16 cellular contexts compared by ENCODE assay signal in the genomic region with DNA sequence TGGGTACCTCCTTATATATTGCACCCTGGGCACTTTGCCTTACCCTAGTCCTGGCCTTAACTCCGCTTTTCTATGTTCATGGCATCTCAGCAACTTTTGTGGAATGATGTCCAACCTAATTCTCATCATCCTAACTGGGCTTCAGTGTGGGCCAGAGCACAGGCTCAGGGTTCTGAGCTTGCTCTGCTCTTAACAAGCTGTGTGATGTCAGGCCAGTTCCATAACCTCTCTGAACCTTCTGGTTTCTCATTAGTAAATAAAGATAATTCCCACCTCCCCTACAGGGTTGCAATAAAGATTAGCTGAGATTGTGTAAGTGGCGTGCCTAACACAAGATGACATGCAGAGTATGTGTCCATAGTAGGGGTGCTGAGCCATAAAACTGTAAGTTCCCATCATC. TPM values are rescaled to one million over a fixed set of nuclear protein-coding genes. Genes with fewer than 3 reads are reported as not detected.
DNase-seq lines count a peak whose midpoint lies in the region; ATAC-seq, FAIRE-seq and TF ChIP-seq lines count a peak whose summit lies in the region.
"Had no signal": no experiment of that assay in that cellular context is flagged by ENCODE, and none has a peak within 500 bp of the region (broad histone marks: within the 10 kb centered on the region; RNA-seq: fewer than 3 reads in every experiment).

No MANE protein-coding gene starts in this region.

- peak overlapping the region; percentile 78 for H3K27ac Mint-ChIP-seq in activated CD8-positive, alpha-beta memory T cell treated with anti-CD3 and anti-CD28 coated beads, Interleukin-2, amount 10 ng/mL, durations not matched to agents 7 days and 5 days
- H3K27ac Mint-ChIP-seq: stimulated activated naive CD8-positive, alpha-beta T cell treated with anti-CD3 and anti-CD28 coated beads, Interleukin-15, amount 100 ng/mL, for 72 hours had no signal

- no peaks in the 10 kb centered on the region for H3K9me3 Mint-ChIP-seq in activated CD8-positive, alpha-beta memory T cell treated with anti-CD3 and anti-CD28 coated beads, Interleukin-2, amount 10 ng/mL, durations not matched to agents 7 days and 5 days (ENCODE audit: low read depth)
- H3K9me3 Mint-ChIP-seq: stimulated activated naive CD8-positive, alpha-beta T cell treated with anti-CD3 and anti-CD28 coated beads, Interleukin-15, amount 100 ng/mL, for 72 hours had no signal

- TF ChIP-seq POLR2A in GM12878 (IDR thresholded peaks at IDR 0.05; ENCODE audit: low read depth, low read length) = no peak

- peaks cover 10% of the 10 kb centered on the region for H3F3A ChIP-seq in Loucy (ENCODE audit: low read depth)

- H3K9ac ChIP-seq in Loucy (ENCODE audit: low read depth, low read length, poor library complexity, severe bottlenecking) (peak overlapping the region; percentile 72), GM12878 (ENCODE audit: control insufficient read depth, insufficient read depth, low read length) (no peak overlapping the region)

- H3K79me2 ChIP-seq in Loucy (ENCODE audit: insufficient read depth, low read length) = no peaks in the 10 kb centered on the region
- H3K79me2 ChIP-seq in GM12878 (ENCODE audit: control insufficient read depth, insufficient read depth, low read length) = no peaks in the 10 kb centered on the region

- no peak for DNase-seq in activated CD8-positive, alpha-beta memory T cell treated with anti-CD3 and anti-CD28 coated beads, Interleukin-2, amount 10 ng/mL, durations not matched to agents 7 days and 5 days
- DNase-seq in activated CD8-positive, alpha-beta memory T cell treated with anti-CD3 and anti-CD28 coated beads, Interleukin-2, amount 50 U/mL, for 48 hours = no peak
- DNase-seq in GM12878 (ENCODE audit: low read depth, low spot score) (no peak), EL (no peak), midbrain (lab: John Stamatoyannopoulos, UW) (no peak)
- DNase-seq: foreskin keratinocyte; mesendoderm; NCI-H1436 treated with DMSO at 0.1 percent for 48 hours; NCI-H345; PC-9; stimulated activated naive CD8-positive, alpha-beta T cell treated with anti-CD3 and anti-CD28 coated beads, Interleukin-15, amount 100 ng/mL, for 72 hours had no signal

- no peak for TF ChIP-seq EP300 in GM12878 (IDR thresholded peaks at IDR 0.05; ENCODE audit: borderline replicate concordance in 1 of 2, control insufficient read depth in 1 of 2, low read depth in 2 of 2, low read length in 2 of 2)

- H3K27me3 ChIP-seq in Loucy (ENCODE audit: insufficient read depth, low read length, poor library complexity, severe bottlenecking) = no peaks in the 10 kb centered on the region
- no peaks in the 10 kb centered on the region for H3K27me3 ChIP-seq in GM12878 (replicated peaks in 1 of 2; ENCODE audit: control insufficient read depth in 2 of 2, insufficient read depth in 2 of 2, low read length in 1 of 2)
- no peaks in the 10 kb centered on the region for H3K27me3 ChIP-seq in neutrophil
- H3K27me3 ChIP-seq: breast epithelium, foreskin keratinocyte had no signal

- H3K4me3 ChIP-seq in Loucy (ENCODE audit: low read length, poor library complexity, severe bottlenecking) = peak overlapping the region; percentile 68
- no peak overlapping the region for H3K4me3 ChIP-seq in GM12878
- peak overlapping the region; percentile 53 to 57 for H3K4me3 ChIP-seq in neutrophil (ENCODE audit: low read depth in 1 of 2, low read length in 1 of 2)
- H3K4me3 ChIP-seq: breast epithelium, PC-9 had no signal

- TF ChIP-seq RAD21 in GM12878 (IDR thresholded peaks at IDR 0.05; ENCODE audit: insufficient read depth, low read depth, low read length) = no peak

- POLR2A ChIA-PET in GM12878 (lab: Charles Lee) = no interaction called here

- H2AFZ ChIP-seq in Loucy (ENCODE audit: low read length) (no peak overlapping the region), GM12878 (ENCODE audit: control insufficient read depth, low read depth, low read length) (no peak overlapping the region)
- H2AFZ ChIP-seq: PC-9 had no signal

- H3K4me1 Mint-ChIP-seq in activated CD8-positive, alpha-beta memory T cell treated with anti-CD3 and anti-CD28 coated beads, Interleukin-2, amount 10 ng/mL, durations not matched to agents 7 days and 5 days = peaks cover 82% of the 10 kb centered on the region

- no TSS peak for BruUV-seq in GM12878 (replicated peaks; lab: Mats Ljungman, UMichigan)

- H3K4me2 ChIP-seq in Loucy (ENCODE audit: low read depth, low read length, poor library complexity, severe bottlenecking) (peak overlapping the region; percentile 89), GM12878 (ENCODE audit: control insufficient read depth, insufficient read depth) (peak overlapping the region; percentile 35)
- H3K4me2 ChIP-seq: PC-9 had no signal

- no peaks in the 10 kb centered on the region for H3K9me3 ChIP-seq in Loucy (ENCODE audit: insufficient read depth, low read depth, low read length)
- H3K9me3 ChIP-seq in GM12878 (replicated peaks; ENCODE audit: control insufficient read depth, insufficient read depth, low read length) = no peaks in the 10 kb centered on the region
- H3K9me3 ChIP-seq in neutrophil = no peaks in the 10 kb centered on the region
- H3K9me3 ChIP-seq: breast epithelium had no signal

- TF ChIP-seq CTCF in Loucy (conservative IDR thresholded peaks at IDR 0.05; ENCODE audit: low read length) (no peak), GM12878 (IDR thresholded peaks at IDR 0.05 in 2 of 3, conservative IDR thresholded peaks at IDR 0.05 in 1 of 3; ENCODE audit: control insufficient read depth in 2 of 3, extremely low read depth in 1 of 3, insufficient read depth in 1 of 3, low read depth in 3 of 3, low read length in 3 of 3) (no peak), neutrophil (IDR thresholded peaks at IDR 0.05) (no peak)

- peaks cover 32% of the 10 kb centered on the region for H3K36me3 Mint-ChIP-seq in activated CD8-positive, alpha-beta memory T cell treated with anti-CD3 and anti-CD28 coated beads, Interleukin-2, amount 10 ng/mL, durations not matched to agents 7 days and 5 days

- intact Hi-C loops in GM12878 (cut with micrococcal nuclease; ENCODE audit: unreplicated experiment) = no loop called here

- peak overlapping the region; percentile 56 for H3K4me3 Mint-ChIP-seq in activated CD8-positive, alpha-beta memory T cell treated with anti-CD3 and anti-CD28 coated beads, Interleukin-2, amount 10 ng/mL, durations not matched to agents 7 days and 5 days

- RAD21 ChIA-PET in GM12878 (lab: Charles Lee; ENCODE audit: unreplicated experiment) = interaction anchor here (0.7 to 3.7 kb wide), 4 partner anchors 14 to 68 kb away, joined by 3 to 16 read pairs (median 3); no protein-coding TSS in a partner anchor

- peak; percentile 1 for ATAC-seq in activated CD8-positive, alpha-beta memory T cell treated with anti-CD3 and anti-CD28 coated beads, Interleukin-2, amount 10 ng/mL, durations not matched to agents 7 days and 5 days
- ATAC-seq in GM12878 (no peak; the same call in 2 of the 3 replicates), HG03139 (IDR thresholded peaks at IDR 0.05; ENCODE audit: unreplicated experiment) (no peak)
- ATAC-seq: foreskin keratinocyte had no signal

- no peak for FAIRE-seq in GM12878 (lab: Jason Lieb, UNC)
- FAIRE-seq: D721Med had no signal

- H3K4me1 ChIP-seq in Loucy (ENCODE audit: insufficient read depth, low read length, poor library complexity, severe bottlenecking) (peaks cover 84% of the 10 kb centered on the region), GM12878 (ENCODE audit: control insufficient read depth, insufficient read depth, low read length) (peaks cover 3% of the 10 kb centered on the region; the same call in 1 of the 2 replicates), neutrophil (ENCODE audit: control insufficient read depth in 1 of 2, insufficient read depth in 1 of 2, low read depth in 1 of 2, low read length in 1 of 2) (peaks cover 25 to 42% of the 10 kb centered on the region in 2 experiments)
- H3K4me1 ChIP-seq: breast epithelium had no signal

- CTCF ChIA-PET in activated CD8-positive, alpha-beta memory T cell treated with anti-CD3 and anti-CD28 coated beads, Interleukin-2, amount 10 ng/mL, durations not matched to agents 7 days and 5 days (lab: Charles Lee) = interaction anchor here (0.9 kb wide), 1 partner anchor 101 kb away, joined by 4 read pairs; no protein-coding TSS in a partner anchor
- CTCF ChIA-PET in GM12878 (lab: Yijun Ruan, JAX) = interaction anchor here (1.0 kb wide), 1 partner anchor 14 kb away, joined by 4 read pairs; no protein-coding TSS in a partner anchor

- no peaks in the 10 kb centered on the region for H4K20me1 ChIP-seq in Loucy (ENCODE audit: insufficient read depth, low read length, poor library complexity, severe bottlenecking)
- H4K20me1 ChIP-seq in GM12878 (ENCODE audit: control insufficient read depth, insufficient read depth) = no peaks in the 10 kb centered on the region

- no peaks in the 10 kb centered on the region for H3K36me3 ChIP-seq in Loucy (ENCODE audit: insufficient read depth, low read length)
- no peaks in the 10 kb centered on the region for H3K36me3 ChIP-seq in GM12878 (ENCODE audit: control insufficient read depth in 2 of 2, insufficient read depth in 2 of 2, low read length in 1 of 2)
- H3K36me3 ChIP-seq in neutrophil = no peaks in the 10 kb centered on the region
- H3K36me3 ChIP-seq: breast epithelium had no signal

- 0% methylated on average over 2 of the region's 2 CpGs for WGBS in GM12878 (ENCODE audit: insufficient coverage, insufficient replicate concordance, low lambda C conversion rate, missing lambda C conversion rate)

- H3K9me2 ChIP-seq in Loucy (replicated peaks; ENCODE audit: low read depth, low read length) = no peaks in the 10 kb centered on the region

- H3K27ac ChIP-seq in GM12878 (ENCODE audit: control insufficient read depth, insufficient read depth) = no peak overlapping the region
- peak overlapping the region; percentile 93 for H3K27ac ChIP-seq in neutrophil
- H3K27ac ChIP-seq: breast epithelium, foreskin keratinocyte, PC-9 had no signal

- SMC1A ChIA-PET in GM12878 (lab: Charles Lee; ENCODE audit: uncharacterized antibody, unreplicated experiment) = interaction anchor here (1.8 to 2.7 kb wide), 2 partner anchors 9 to 67 kb away, joined by 7 to 16 read pairs; no protein-coding TSS in a partner anchor

- H3K27me3 Mint-ChIP-seq in activated CD8-positive, alpha-beta memory T cell treated with anti-CD3 and anti-CD28 coated beads, Interleukin-2, amount 10 ng/mL, durations not matched to agents 7 days and 5 days = peaks cover 7% of the 10 kb centered on the region

- in situ Hi-C loops in GM12878 (cut with MboI) = no loop called here

RNA-seq across cellular contexts. Expression of gene CDCP1, which starts 36.4 kb away (rescaled TPM):
- 1 to 10 TPM; 5.3 to 7.0 TPM for total RNA-seq in activated CD8-positive, alpha-beta memory T cell treated with anti-CD3 and anti-CD28 coated beads, Interleukin-2, amount 10 ng/mL, durations not matched to agents 7 days and 5 days
- 0.86 and 1.5 TPM in 2 replicates for total RNA-seq in GM12878 (2013; cell fraction: nucleolus; rRNA removed)
- total RNA-seq in GM12878 (2014; rRNA removed) (0.65 and 1.0 TPM in 2 replicates), GM12878 (2014; rRNA removed; fragmentation: Illumina TruSeq; extraction: Trizol) (0.46 and 0.58 TPM in 2 replicates), GM12878 (2021) (1.5 and 1.7 TPM in 2 replicates)
- polyA plus RNA-seq in GM12878 (2011; ENCODE audit: low read depth) = 0.20 TPM
- polyA plus RNA-seq in GM12878 (2011; rRNA removed) (1.2 and 2.2 TPM in 2 replicates), GM12878 (2014; fragmentation: Illumina TruSeq; extraction: Trizol) (0.51 and 1.1 TPM in 2 replicates), GM12878 (2014; fragmentation: Nextera tagmentation; extraction: Ambion mirVana) (under 1 TPM; 0.35 to 0.69 TPM), GM12878 (2014; rRNA removed) (0.56 and 0.77 TPM in 2 replicates), GM12878 (2016; fragmentation: Nextera tagmentation; extraction: Ambion mirVana) (1 to 10 TPM in 1 of 2 experiments, under 1 TPM in 1; 0.71 to 1.1 TPM)
- 2.3 and 3.6 TPM in 2 replicates for polyA plus RNA-seq in GM12878 (2011; cell fraction: cytosol; rRNA removed)
- 1.9 and 2.6 TPM in 2 replicates for polyA plus RNA-seq in GM12878 (2011; cell fraction: nucleus; rRNA removed)
- polyA plus RNA-seq in GM12878 (2012) = 0.34 and 0.56 TPM in 2 replicates
- polyA minus RNA-seq in GM12878 (2011; rRNA and poly(A)+ RNA removed) = 3.3 and 3.7 TPM in 2 replicates
- polyA minus RNA-seq in GM12878 (2011; cell fraction: cytosol; rRNA and poly(A)+ RNA removed) = 1.1 and 1.9 TPM in 2 replicates
- 2.0 and 2.1 TPM in 2 replicates for polyA minus RNA-seq in GM12878 (2011; cell fraction: nucleus; rRNA and poly(A)+ RNA removed)
